ENCODE assay signal across 12 cellular contexts in genomic region chr17:49108318-49108717, GRCh38. TPM values are rescaled to one million over a fixed set of nuclear protein-coding genes. Genes with fewer than 3 reads are reported as not detected.
DNase-seq lines count a peak whose midpoint lies in the region; ATAC-seq and TF ChIP-seq lines count a peak whose summit lies in the region.
"Had no signal": no experiment of that assay in that cellular context is flagged by ENCODE, and none has a peak within 500 bp of the region (broad histone marks: within the 10 kb centered on the region; RNA-seq: fewer than 3 reads in every experiment).

No MANE protein-coding gene starts in this region.

- no peak overlapping the region for H2AFZ ChIP-seq in fibroblast of lung (ENCODE audit: low read length)

- no peak for TF ChIP-seq CTCF in Panc1 (IDR thresholded peaks at IDR 0.05)
- no peak for TF ChIP-seq CTCF in fibroblast of lung (conservative IDR thresholded peaks at IDR 0.05 in 1 of 2, IDR thresholded peaks at IDR 0.05 in 1 of 2; ENCODE audit: low read depth in 1 of 2, low read length in 2 of 2)
- TF ChIP-seq CTCF in prostate gland (IDR thresholded peaks at IDR 0.05) = no peak

- no peaks in the 10 kb centered on the region for H4K20me1 ChIP-seq in fibroblast of lung (ENCODE audit: control insufficient read depth, extremely low read depth, insufficient read depth, low read length)

- DNase-seq in GM04504 (ENCODE audit: low read depth) (peak; percentile 16), Panc1 (ENCODE audit: low read depth, low spot score) (no peak), fibroblast of lung (ENCODE audit: low read depth in 2 of 2) (peak; percentile 26 to 91), prostate gland (ENCODE audit: low spot score) (peak; percentile 52), erythroblast (lab: John Stamatoyannopoulos, UW) (no peak), SK-N-DZ (ENCODE audit: low spot score) (no peak)
- DNase-seq in activated T-helper 2 cell treated with anti-CD3 and anti-CD28 coated beads, Interferon-gamma antibody, Interleukin-2, Interleukin-4, amounts not matched to agents 10 μg/mL and 5 μg/mL and 100 μg/mL, durations not matched to agents 14 hours and 24 hours and 36 hours (ENCODE audit: low spot score) = no peak
- DNase-seq: activated B cell treated with CpG ODN at 0.5 μM for 24 hours; activated naive CD4-positive, alpha-beta T cell treated with Interleukin-2 at 50 U/mL for 16 hours; DMS79 treated with DMSO at 0.1 percent for 48 hours had no signal

- no TSS peak for BruUV-seq in Panc1 (replicated peaks; lab: Mats Ljungman, UMichigan)

- H3K27me3 Mint-ChIP-seq in activated T-helper 2 cell treated with anti-CD3 and anti-CD28 coated beads, Interferon-gamma antibody, Interleukin-2, Interleukin-4, amounts not matched to agents 10 μg/mL and 5 μg/mL and 100 μg/mL, durations not matched to agents 14 hours and 24 hours and 36 hours (ENCODE audit: low read depth) = peaks cover 14% of the 10 kb centered on the region

- no peaks in the 10 kb centered on the region for H3K79me2 ChIP-seq in fibroblast of lung (ENCODE audit: control insufficient read depth, insufficient read depth, low read length)

- no peaks in the 10 kb centered on the region for H3K36me3 Mint-ChIP-seq in activated T-helper 2 cell treated with anti-CD3 and anti-CD28 coated beads, Interferon-gamma antibody, Interleukin-2, Interleukin-4, amounts not matched to agents 10 μg/mL and 5 μg/mL and 100 μg/mL, durations not matched to agents 14 hours and 24 hours and 36 hours (ENCODE audit: low read depth)

- H3K27me3 ChIP-seq in Panc1 (ENCODE audit: control insufficient read depth, insufficient read depth, low read length) (no peaks in the 10 kb centered on the region), fibroblast of lung (ENCODE audit: control insufficient read depth, insufficient read depth, low read length) (no peaks in the 10 kb centered on the region), prostate gland (replicated peaks; ENCODE audit: insufficient read depth) (no peaks in the 10 kb centered on the region)

- 0 out of 2 replicates have a peak overlapping the region, but pooled peaks have one; percentile 3 for H3K27ac ChIP-seq in Panc1 (ENCODE audit: low read length)
- H3K27ac ChIP-seq in fibroblast of lung (ENCODE audit: insufficient read depth, low read length) = no peak overlapping the region
- H3K27ac ChIP-seq in prostate gland = peak overlapping the region in 1 of 2 donors; percentile 51
- H3K27ac ChIP-seq: RWPE1 had no signal

- 19% methylated on average over 3 of the region's 3 CpGs for WGBS in prostate gland

- H3K4me1 ChIP-seq in Panc1 (ENCODE audit: control insufficient read depth, insufficient read depth, low read length) (peaks cover 5% of the 10 kb centered on the region), fibroblast of lung (ENCODE audit: control insufficient read depth, extremely low read depth, insufficient read depth, low read length) (peaks cover 8% of the 10 kb centered on the region), prostate gland (replicated peaks) (no peaks in the 10 kb centered on the region)

- H3K4me3 ChIP-seq in Panc1 (ENCODE audit: low read depth in 2 of 2, low read length in 2 of 2) = no peak overlapping the region
- H3K4me3 ChIP-seq in fibroblast of lung (replicated peaks in 1 of 4; ENCODE audit: control extremely low read depth in 1 of 4, insufficient read depth in 1 of 4, low read depth in 3 of 4, low read length in 4 of 4) = no peak overlapping the region
- no peak overlapping the region for H3K4me3 ChIP-seq in prostate gland

- CTCF ChIA-PET in Panc1 (lab: Charles Lee) = no interaction called here

- H3K27ac Mint-ChIP-seq in activated T-helper 2 cell treated with anti-CD3 and anti-CD28 coated beads, Interferon-gamma antibody, Interleukin-2, Interleukin-4, amounts not matched to agents 10 μg/mL and 5 μg/mL and 100 μg/mL, durations not matched to agents 14 hours and 24 hours and 36 hours = no peak overlapping the region
- H3K27ac Mint-ChIP-seq: activated B cell treated with CpG ODN at 0.5 μM for 24 hours had no signal

- no peaks in the 10 kb centered on the region for H3K4me1 Mint-ChIP-seq in activated T-helper 2 cell treated with anti-CD3 and anti-CD28 coated beads, Interferon-gamma antibody, Interleukin-2, Interleukin-4, amounts not matched to agents 10 μg/mL and 5 μg/mL and 100 μg/mL, durations not matched to agents 14 hours and 24 hours and 36 hours (ENCODE audit: low read depth)
- H3K4me1 Mint-ChIP-seq: activated B cell treated with CpG ODN at 0.5 μM for 24 hours had no signal

- ATAC-seq in Panc1 (peak; percentile 24; the same call in 1 of the 2 replicates), HG03460 (IDR thresholded peaks at IDR 0.05; ENCODE audit: unreplicated experiment) (no peak)

- H3K9me3 ChIP-seq in Panc1 (ENCODE audit: control insufficient read depth, insufficient read depth, low read depth, low read length) (no peaks in the 10 kb centered on the region), fibroblast of lung (ENCODE audit: control insufficient read depth, insufficient read depth, low read depth, low read length) (no peaks in the 10 kb centered on the region), prostate gland (no peaks in the 10 kb centered on the region)

- POLR2A ChIA-PET in Panc1 (lab: Charles Lee) = interaction anchor here (0.6 kb wide), 1 partner anchor 55 kb away, joined by 3 read pairs; no protein-coding TSS in a partner anchor

- intact Hi-C loops in Panc1 (cut with micrococcal nuclease; ENCODE audit: unreplicated experiment) (no loop called here), prostate gland (cut with DNase I) (no loop called here)
- intact Hi-C loops in activated T-helper 2 cell treated with anti-CD3 and anti-CD28 coated beads, Interferon-gamma antibody, Interleukin-2, Interleukin-4, amounts not matched to agents 10 μg/mL and 5 μg/mL and 100 μg/mL, durations not matched to agents 14 hours and 24 hours and 36 hours (cut with micrococcal nuclease) = no loop called here

- no peak overlapping the region for H3K4me3 Mint-ChIP-seq in activated T-helper 2 cell treated with anti-CD3 and anti-CD28 coated beads, Interferon-gamma antibody, Interleukin-2, Interleukin-4, amounts not matched to agents 10 μg/mL and 5 μg/mL and 100 μg/mL, durations not matched to agents 14 hours and 24 hours and 36 hours (ENCODE audit: low read depth)
- H3K4me3 Mint-ChIP-seq: activated B cell treated with CpG ODN at 0.5 μM for 24 hours had no signal

- no peaks in the 10 kb centered on the region for H3K9me3 Mint-ChIP-seq in activated T-helper 2 cell treated with anti-CD3 and anti-CD28 coated beads, Interferon-gamma antibody, Interleukin-2, Interleukin-4, amounts not matched to agents 10 μg/mL and 5 μg/mL and 100 μg/mL, durations not matched to agents 14 hours and 24 hours and 36 hours

- in situ Hi-C loops in Panc1 (cut with HindIII; ENCODE audit: low pct_unique_long_range_greater_than_20kb, low sequenced_read_pairs) = no loop called here

- no peak overlapping the region for H3K9ac ChIP-seq in fibroblast of lung (ENCODE audit: insufficient read depth, low read length)

- H3K4me2 ChIP-seq in fibroblast of lung (ENCODE audit: extremely low read depth, insufficient read depth, low read length) = no peak overlapping the region

- H3K36me3 ChIP-seq in Panc1 (ENCODE audit: control insufficient read depth, insufficient read depth, low read length) (no peaks in the 10 kb centered on the region), fibroblast of lung (ENCODE audit: control insufficient read depth, insufficient read depth, low read length) (no peaks in the 10 kb centered on the region), prostate gland (no peaks in the 10 kb centered on the region)

- TF ChIP-seq POLR2A in prostate gland (IDR thresholded peaks at IDR 0.05) (no peak), erythroblast (IDR thresholded peaks at IDR 0.05; ENCODE audit: low read length) (no peak)

RNA-seq across cellular contexts. Expression of gene B4GALNT2, which starts 24.3 kb away (rescaled TPM):
- total RNA-seq in Panc1 (2021; ENCODE audit: unreplicated experiment) (not detected), fibroblast of lung (under 0.01 TPM in 1 of 2 replicates, not detected in the other), prostate gland (not detected)
- 0.05 TPM for polyA plus RNA-seq in Panc1 (2012; ENCODE audit: insufficient read length)
- 0.01 and 0.02 TPM in 2 replicates for polyA plus RNA-seq in fibroblast of lung
- polyA plus RNA-seq in fibroblast of lung (2012) = not detected in 2 replicates
- polyA minus RNA-seq in fibroblast of lung (ENCODE audit: low replicate concordance) = not detected in 2 replicates
- polyA plus RNA-seq in SK-N-DZ (2014; cell fraction: cytosol; rRNA removed) = not detected in 2 replicates
- not detected in 2 replicates for polyA plus RNA-seq in SK-N-DZ (2014; cell fraction: nucleus; rRNA removed)
- 0.02 TPM in 1 of 2 replicates, not detected in the other for total RNA-seq in activated T-helper 2 cell treated with anti-CD3 and anti-CD28 coated beads, Interferon-gamma antibody, Interleukin-2, Interleukin-4, amounts not matched to agents 10 μg/mL and 5 μg/mL and 100 μg/mL, durations not matched to agents 14 hours and 24 hours and 36 hours

Comparison
In these comparisons a context has a peak if more than half of its experiments do, and no peak if none do; other contexts are left out.
1. DNase-seq: peak in GM04504 (single experiment), fibroblast of lung (2 of 2) and prostate gland (single experiment); none in Panc1 (single experiment), erythroblast (0 of 2), SK-N-DZ (single experiment) and activated T-helper 2 cell treated with anti-CD3 and anti-CD28 coated beads, Interferon-gamma antibody, Interleukin-2, Interleukin-4, amounts not matched to agents 10 μg/mL and 5 μg/mL and 100 μg/mL, durations not matched to agents 14 hours and 24 hours and 36 hours (single experiment).